9 cellular contexts compared by ENCODE assay signal in the genomic region with DNA sequence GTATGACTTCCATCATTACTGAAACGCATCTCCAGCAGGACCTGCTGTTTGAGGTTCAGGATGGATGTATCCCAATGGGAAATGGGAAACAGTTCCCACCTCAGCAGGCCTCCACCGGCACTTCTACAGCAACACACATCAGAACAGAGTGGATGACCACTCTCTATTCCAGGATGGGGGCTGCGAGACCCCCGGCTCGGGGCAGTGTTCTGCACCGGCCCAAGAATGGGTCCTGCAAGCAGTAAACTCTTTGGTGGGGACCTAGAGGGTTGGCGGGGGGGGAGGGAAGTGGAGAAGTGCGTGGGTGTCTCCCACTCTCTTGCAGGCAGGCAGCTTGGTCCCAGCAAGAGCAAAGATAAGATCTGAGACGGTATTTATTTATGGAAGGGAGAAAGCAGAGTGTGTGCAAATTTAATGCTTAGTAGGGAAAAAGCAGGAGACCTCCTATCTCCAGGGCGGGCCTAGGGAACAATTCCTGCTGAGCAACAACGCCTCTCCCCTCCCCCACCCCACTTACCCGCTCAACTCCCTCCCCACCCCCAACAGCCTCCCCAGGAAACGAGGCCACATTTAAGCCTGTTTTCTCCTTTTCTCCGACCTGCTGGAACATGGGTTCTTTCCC. TPM values are rescaled to one million over a fixed set of nuclear protein-coding genes. Genes with fewer than 3 reads are reported as not detected.
DNase-seq lines count a peak whose midpoint lies in the region; ATAC-seq and TF ChIP-seq lines count a peak whose summit lies in the region.
"Had no signal": no experiment of that assay in that cellular context is flagged by ENCODE, and none has a peak within 500 bp of the region (broad histone marks: within the 10 kb centered on the region; RNA-seq: fewer than 3 reads in every experiment).

No MANE protein-coding gene starts in this region.

- peak overlapping the region; percentile 96 for H2AFZ ChIP-seq in neuronal stem cell (ENCODE audit: low read length)
- H2AFZ ChIP-seq in OCI-LY7 (ENCODE audit: low read length) = no peak overlapping the region

- no peak overlapping the region for H2BK120ac ChIP-seq in neuronal stem cell (ENCODE audit: low read depth, low read length)

- no peak for ATAC-seq in SK-N-SH treated with all-trans-retinoic acid at 6 μM for 48 hours

- POLR2A ChIA-PET in OCI-LY7 (lab: Charles Lee) = no interaction called here

- H3K4me2 ChIP-seq in BLaER1 = peak overlapping the region; percentile 96
- peak overlapping the region; percentile 99 for H3K4me2 ChIP-seq in neuronal stem cell (ENCODE audit: insufficient read depth, low read length, poor library complexity, severe bottlenecking)
- no peak overlapping the region for H3K4me2 ChIP-seq in OCI-LY7 (ENCODE audit: low read length)

- peaks cover 5% of the 10 kb centered on the region for H3K79me1 ChIP-seq in neuronal stem cell (ENCODE audit: low read depth, low read length)

- H2AK5ac ChIP-seq in neuronal stem cell (ENCODE audit: low read depth, low read length) = no peak overlapping the region

- intact Hi-C loops in esophagus muscularis mucosa (cut with DNase I) (no loop called here), OCI-LY7 (cut with micrococcal nuclease; ENCODE audit: unreplicated experiment) (no loop called here)

- no peaks in the 10 kb centered on the region for H3K9me2 ChIP-seq in OCI-LY7 (ENCODE audit: insufficient read depth, low read length)

- H2BK15ac ChIP-seq in neuronal stem cell (ENCODE audit: low read length) = no peak overlapping the region

- peaks cover 27% of the 10 kb centered on the region; the same call in 1 of the 2 replicates for H3K79me2 ChIP-seq in OCI-LY7 (ENCODE audit: insufficient read depth, low read depth, low read length)

- H4K20me1 ChIP-seq in BLaER1 = peaks cover 48% of the 10 kb centered on the region
- H4K20me1 ChIP-seq in OCI-LY7 (ENCODE audit: insufficient read depth, low read length) = no peaks in the 10 kb centered on the region

- no peak overlapping the region for H3K14ac ChIP-seq in neuronal stem cell (ENCODE audit: low read length)

- H2BK5ac ChIP-seq in neuronal stem cell (ENCODE audit: low read length) = no peak overlapping the region

- no peak for TF ChIP-seq POLR2A in esophagus muscularis mucosa (IDR thresholded peaks at IDR 0.05; ENCODE audit: low read depth)

- H3K36me3 ChIP-seq in BLaER1 = peaks cover 44% of the 10 kb centered on the region
- H3K36me3 ChIP-seq in esophagus muscularis mucosa = no peaks in the 10 kb centered on the region
- H3K36me3 ChIP-seq in neuronal stem cell (replicated peaks in 1 of 2; ENCODE audit: control insufficient read depth in 2 of 2, insufficient read depth in 2 of 2, low read length in 2 of 2) = no peaks in the 10 kb centered on the region
- no peaks in the 10 kb centered on the region for H3K36me3 ChIP-seq in OCI-LY7 (ENCODE audit: insufficient read depth, low read length)

- BruUV-seq in OCI-LY7 (replicated peaks; lab: Mats Ljungman, UMichigan) = no TSS peak

- no peak overlapping the region for H4K8ac ChIP-seq in neuronal stem cell (ENCODE audit: low read depth, low read length)

- no peak overlapping the region for H4K91ac ChIP-seq in neuronal stem cell (ENCODE audit: low read depth, low read length, poor library complexity)

- H3K27ac ChIP-seq in BLaER1 (0 out of 2 replicates have a peak overlapping the region, but pooled peaks have one; percentile 94), esophagus muscularis mucosa (replicated peaks in 1 of 4) (peak overlapping the region; percentile 81 to 88 (median 84)), neuronal stem cell (replicated peaks; ENCODE audit: low read length) (no peak overlapping the region), OCI-LY7 (ENCODE audit: low read depth, low read length, poor library complexity, severe bottlenecking) (no peak overlapping the region)

- H3K9ac ChIP-seq in BLaER1 (no peak overlapping the region), neuronal stem cell (ENCODE audit: low read depth, low read length, poor library complexity) (peak overlapping the region; percentile 12)

- H3K27me3 ChIP-seq in BLaER1 = peaks cover 5% of the 10 kb centered on the region
- peaks cover 0 to 8% (median 3%) of the 10 kb centered on the region in 4 donors for H3K27me3 ChIP-seq in esophagus muscularis mucosa
- peaks cover 7 to 44% (median 33%) of the 10 kb centered on the region in 3 experiments for H3K27me3 ChIP-seq in neuronal stem cell (ENCODE audit: control insufficient read depth in 3 of 3, insufficient read depth in 3 of 3, low read depth in 1 of 3, low read length in 3 of 3)

- DNase-seq in MV-4-11 (lab: John Stamatoyannopoulos, UW) (peak; percentile 56), esophagus muscularis mucosa (ENCODE audit: extremely low spot score) (no peak), neuronal stem cell (ENCODE audit: low spot score) (no peak), LoVo (ENCODE audit: low spot score) (no peak), HT-29 (ENCODE audit: low spot score) (no peak), OCI-LY7 (ENCODE audit: low spot score) (no peak)
- DNase-seq: SHP77 had no signal

- H3K4me3 ChIP-seq in BLaER1 = peak overlapping the region; percentile 90
- H3K4me3 ChIP-seq in esophagus muscularis mucosa = peak overlapping the region; percentile 61 to 89 (median 82)
- H3K4me3 ChIP-seq in neuronal stem cell (ENCODE audit: low read length in 2 of 2) = peak overlapping the region in 1 of 2 donors; percentile 84
- H3K4me3 ChIP-seq in OCI-LY7 (ENCODE audit: low read depth, low read length, poor library complexity, severe bottlenecking) = no peak overlapping the region

- no peak overlapping the region for H2BK12ac ChIP-seq in neuronal stem cell (ENCODE audit: low read length)

- TF ChIP-seq CTCF in esophagus muscularis mucosa (IDR thresholded peaks at IDR 0.05) (no peak), OCI-LY7 (conservative IDR thresholded peaks at IDR 0.05; ENCODE audit: low read length) (no peak)

- H3K4ac ChIP-seq in neuronal stem cell (ENCODE audit: low read length) = no peak overlapping the region

- H3K23ac ChIP-seq in neuronal stem cell (ENCODE audit: low read depth, low read length, poor library complexity) = no peak overlapping the region

- H3K9me3 ChIP-seq in BLaER1 (peaks cover 7% of the 10 kb centered on the region; the same call in 1 of the 2 replicates), esophagus muscularis mucosa (no peaks in the 10 kb centered on the region), neuronal stem cell (replicated peaks in 1 of 2; ENCODE audit: control insufficient read depth in 2 of 2, insufficient read depth in 1 of 2, low read depth in 1 of 2, low read length in 2 of 2) (peaks cover 0 to 8% of the 10 kb centered on the region in 2 donors), OCI-LY7 (ENCODE audit: low read length) (no peaks in the 10 kb centered on the region)

- WGBS in esophagus muscularis mucosa = 65% methylated on average over 14 of the region's 14 CpGs
- no CpG with 5 or more reads among the region's 14 CpGs for WGBS in neuronal stem cell (ENCODE audit: extremely low coverage in 2 of 2, insufficient read length in 2 of 2, insufficient replicate concordance in 1 of 2), 2 donors

- H3K4me1 ChIP-seq in BLaER1 (peaks cover 66% of the 10 kb centered on the region), esophagus muscularis mucosa (peaks cover 42 to 81% (median 63%) of the 10 kb centered on the region in 4 donors), neuronal stem cell (ENCODE audit: control insufficient read depth in 2 of 2, insufficient read depth in 1 of 2, low read depth in 1 of 2, low read length in 2 of 2) (peaks cover 9 to 22% of the 10 kb centered on the region in 2 donors), OCI-LY7 (ENCODE audit: insufficient read depth, low read length, poor library complexity, severe bottlenecking) (peaks cover 16% of the 10 kb centered on the region)

- CTCF ChIA-PET in OCI-LY7 (lab: Charles Lee; ENCODE audit: unreplicated experiment) = no interaction called here

- H3K18ac ChIP-seq in neuronal stem cell (ENCODE audit: low read length) = peak overlapping the region; percentile 97

- TF ChIP-seq EP300 in esophagus muscularis mucosa (IDR thresholded peaks at IDR 0.05) = no peak

TF ChIP-seq in SK-N-SH treated with all-trans-retinoic acid at 6 μM for 48 hours, 23 proteins besides CTCF, POLR2A, EP300 and RAD21:
- TF ChIP-seq ZFP30 (CRISPR knock-in tag; IDR thresholded peaks at IDR 0.05) (no peak), CSDC2 (CRISPR knock-in tag; IDR thresholded peaks at IDR 0.05) (no peak), OSR1 (CRISPR knock-in tag; IDR thresholded peaks at IDR 0.05) (no peak), TOX (CRISPR knock-in tag; IDR thresholded peaks at IDR 0.05; ENCODE audit: borderline replicate concordance) (no peak), PPARA (CRISPR knock-in tag; IDR thresholded peaks at IDR 0.05; ENCODE audit: borderline replicate concordance) (no peak), ESRRG (CRISPR knock-in tag; IDR thresholded peaks at IDR 0.05) (no peak), ARNTL (CRISPR knock-in tag; IDR thresholded peaks at IDR 0.05; ENCODE audit: borderline replicate concordance, low read depth) (no peak), ZNF565 (CRISPR knock-in tag; conservative IDR thresholded peaks at IDR 0.05; ENCODE audit: low read depth) (no peak), ZNF70 (CRISPR knock-in tag; IDR thresholded peaks at IDR 0.05) (no peak), TCF4 (CRISPR knock-in tag; IDR thresholded peaks at IDR 0.05; ENCODE audit: borderline replicate concordance) (no peak), GLIS3 (CRISPR knock-in tag; IDR thresholded peaks at IDR 0.05) (no peak), PATZ1 (CRISPR knock-in tag; IDR thresholded peaks at IDR 0.05; ENCODE audit: borderline replicate concordance) (no peak), ISL1 (CRISPR knock-in tag; IDR thresholded peaks at IDR 0.05) (no peak)

RNA-seq across cellular contexts. Expression of gene SFMBT2, which starts 4.0 kb away (rescaled TPM):
- total RNA-seq in esophagus muscularis mucosa = 10 to 100 TPM in 3 of 4 donors, 1 to 10 TPM in 1; 7.6 to 15.4 (median 10.8) TPM
- polyA plus RNA-seq in neuronal stem cell (2013, experiment 1 of 2) = 1.8 TPM
- 1.7 TPM for polyA plus RNA-seq in neuronal stem cell (2013, experiment 2 of 2)
- 0.03 TPM in 1 of 2 replicates, not detected in the other for total RNA-seq in HT-29 (2014; rRNA removed; shearing (Covaris generic))
- 5.1 and 7.9 TPM in 2 replicates for total RNA-seq in OCI-LY7 (2014; rRNA removed; shearing (Covaris generic))
- 7.0 and 8.3 TPM in 2 replicates for total RNA-seq in OCI-LY7 (2022)

Comparison
In these comparisons a context has a peak if more than half of its experiments do, and no peak if none do; other contexts are left out.
1. H3K27ac ChIP-seq: peak in BLaER1 (single experiment) and esophagus muscularis mucosa (4 of 4); none in neuronal stem cell (single experiment) and OCI-LY7 (single experiment).